ENCODE assay signal across 2 cellular contexts in genomic region chr11:59668188-59668949, GRCh38.
TF ChIP-seq lines count a peak whose summit lies in the region.

No MANE protein-coding gene starts in this region.

TF ChIP-seq in WTC11, 78 proteins besides CTCF, POLR2A, EP300 and RAD21:
- TF ChIP-seq CREB1 (CRISPR knock-in tag; IDR thresholded peaks at IDR 0.05) (no peak), AFF4 (CRISPR knock-in tag; IDR thresholded peaks at IDR 0.05; ENCODE audit: borderline replicate concordance) (no peak), E2F1 (CRISPR knock-in tag; IDR thresholded peaks at IDR 0.05) (no peak), ZSCAN18 (CRISPR knock-in tag; IDR thresholded peaks at IDR 0.05) (no peak), USF2 (CRISPR knock-in tag; IDR thresholded peaks at IDR 0.05) (no peak), E2F5 (CRISPR knock-in tag; IDR thresholded peaks at IDR 0.05) (no peak), ELF4 (CRISPR knock-in tag; IDR thresholded peaks at IDR 0.05; ENCODE audit: low read depth) (no peak), FOXP1 (CRISPR knock-in tag; IDR thresholded peaks at IDR 0.05; ENCODE audit: borderline replicate concordance) (no peak), RELA (CRISPR knock-in tag; IDR thresholded peaks at IDR 0.05; ENCODE audit: borderline replicate concordance) (no peak), JAZF1 (CRISPR knock-in tag; IDR thresholded peaks at IDR 0.05) (no peak), ZNF512 (CRISPR knock-in tag; IDR thresholded peaks at IDR 0.05; ENCODE audit: borderline replicate concordance) (no peak)
TF ChIP-seq in WTC11: peak in this region for 0.

TF ChIP-seq in HepG2, 621 proteins besides CTCF, POLR2A, EP300 and RAD21 (continues in another document):
- TF ChIP-seq RARA (CRISPR knock-in tag; IDR thresholded peaks at IDR 0.05) (peak; percentile 64), ZNF530 (CRISPR knock-in tag; IDR thresholded peaks at IDR 0.05; ENCODE audit: low read depth) (no peak), ZBTB20 (CRISPR knock-in tag; IDR thresholded peaks at IDR 0.05; ENCODE audit: borderline replicate concordance, low read depth) (no peak), ZNF251 (CRISPR knock-in tag; IDR thresholded peaks at IDR 0.05) (no peak), KMT2A (CRISPR knock-in tag; IDR thresholded peaks at IDR 0.05) (0 out of 2 replicates have a peak, but pooled peaks have one; percentile 3), AFF4 (CRISPR knock-in tag; IDR thresholded peaks at IDR 0.05) (no peak), THAP11 (CRISPR knock-in tag; IDR thresholded peaks at IDR 0.05) (0 out of 2 replicates have a peak, but pooled peaks have one; percentile 8), NR2F6 (IDR thresholded peaks at IDR 0.05) (no peak), NR2F6 (CRISPR knock-in tag; IDR thresholded peaks at IDR 0.05) (0 out of 2 replicates have a peak, but pooled peaks have one; percentile 23), GPN1 (CRISPR knock-in tag; IDR thresholded peaks at IDR 0.05; ENCODE audit: borderline replicate concordance) (no peak), ZNF431 (CRISPR knock-in tag; IDR thresholded peaks at IDR 0.05; ENCODE audit: borderline replicate concordance, low read depth) (0 out of 2 replicates have a peak, but pooled peaks have one; percentile 34), ZNF770 (CRISPR knock-in tag; IDR thresholded peaks at IDR 0.05) (peak; percentile 13; the same call in 1 of the 2 replicates), GATAD2A (CRISPR knock-in tag; IDR thresholded peaks at IDR 0.05) (0 out of 2 replicates have a peak, but pooled peaks have one; percentile 11), TAF1 (CRISPR knock-in tag; IDR thresholded peaks at IDR 0.05) (peak; percentile 3; the same call in 1 of the 2 replicates), CHD4 (IDR thresholded peaks at IDR 0.05; ENCODE audit: borderline replicate concordance, low read length) (no peak), THAP7 (CRISPR knock-in tag; IDR thresholded peaks at IDR 0.05) (no peak), ARID5B (CRISPR knock-in tag; IDR thresholded peaks at IDR 0.05) (peak; percentile 19; the same call in 1 of the 2 replicates), DMAP1 (CRISPR knock-in tag; IDR thresholded peaks at IDR 0.05) (peak; percentile 33; the same call in 1 of the 2 replicates), GABPA (IDR thresholded peaks at IDR 0.05; ENCODE audit: low read depth, low read length) (peak; percentile 38), GABPA (CRISPR knock-in tag; IDR thresholded peaks at IDR 0.05; ENCODE audit: low read depth) (peak; percentile 81), RXRA (CRISPR knock-in tag; IDR thresholded peaks at IDR 0.05) (peak; percentile 35; the same call in 1 of the 2 replicates), NFKB2 (CRISPR knock-in tag; IDR thresholded peaks at IDR 0.05; ENCODE audit: borderline replicate concordance) (no peak), ZFX (CRISPR knock-in tag; IDR thresholded peaks at IDR 0.05; ENCODE audit: low read depth) (peak; percentile 24; the same call in 1 of the 2 replicates), SIN3A (IDR thresholded peaks at IDR 0.05; ENCODE audit: borderline replicate concordance, low read depth, low read length) (peak; percentile 66; the same call in 1 of the 2 replicates), GABPB1 (CRISPR knock-in tag; IDR thresholded peaks at IDR 0.05) (peak; percentile 80), SIN3B (IDR thresholded peaks at IDR 0.05; ENCODE audit: low read length) (0 out of 2 replicates have a peak, but pooled peaks have one; percentile 12), EED (CRISPR knock-in tag; IDR thresholded peaks at IDR 0.05) (peak; percentile 77; the same call in 1 of the 2 replicates), RXRB (CRISPR knock-in tag; IDR thresholded peaks at IDR 0.05; ENCODE audit: borderline replicate concordance) (peak; percentile 75), HBP1 (CRISPR knock-in tag; IDR thresholded peaks at IDR 0.05; ENCODE audit: low read depth) (peak; percentile 52; the same call in 1 of the 2 replicates), HMGXB4 (CRISPR knock-in tag; IDR thresholded peaks at IDR 0.05; ENCODE audit: borderline replicate concordance in 1 of 2, low read depth in 1 of 2) (peak in 1 of 2 experiments; percentile 30; a peak in 2 of 4 replicates), NR2C2 (CRISPR knock-in tag; IDR thresholded peaks at IDR 0.05; ENCODE audit: borderline replicate concordance) (peak; percentile 2), FOXO1 (CRISPR knock-in tag; IDR thresholded peaks at IDR 0.05) (no peak), TGIF2 (CRISPR knock-in tag; IDR thresholded peaks at IDR 0.05) (peak; percentile 77), MAZ (IDR thresholded peaks at IDR 0.05; ENCODE audit: borderline replicate concordance, low read depth, low read length) (no peak; the same call in 1 of the 2 replicates), MAZ (CRISPR knock-in tag; IDR thresholded peaks at IDR 0.05; ENCODE audit: low read depth) (peak; percentile 3; the same call in 1 of the 2 replicates), CEBPG (CRISPR knock-in tag; IDR thresholded peaks at IDR 0.05) (peak; percentile 66), GFI1 (CRISPR knock-in tag; IDR thresholded peaks at IDR 0.05; ENCODE audit: borderline replicate concordance) (no peak), ESRRA (CRISPR knock-in tag; IDR thresholded peaks at IDR 0.05; ENCODE audit: low read depth) (0 out of 2 replicates have a peak, but pooled peaks have one; percentile 19), PATZ1 (CRISPR knock-in tag; IDR thresholded peaks at IDR 0.05) (peak; percentile 57; the same call in 1 of the 2 replicates), THRA (CRISPR knock-in tag; IDR thresholded peaks at IDR 0.05; ENCODE audit: borderline replicate concordance) (peak; percentile 83; the same call in 1 of the 2 replicates), PCBP1 (IDR thresholded peaks at IDR 0.05; ENCODE audit: borderline replicate concordance, low read depth, low read length) (0 out of 2 replicates have a peak, but pooled peaks have one; percentile 63)
